Comparison of ENCODE assay signal across 10 cellular contexts in the genomic region with DNA sequence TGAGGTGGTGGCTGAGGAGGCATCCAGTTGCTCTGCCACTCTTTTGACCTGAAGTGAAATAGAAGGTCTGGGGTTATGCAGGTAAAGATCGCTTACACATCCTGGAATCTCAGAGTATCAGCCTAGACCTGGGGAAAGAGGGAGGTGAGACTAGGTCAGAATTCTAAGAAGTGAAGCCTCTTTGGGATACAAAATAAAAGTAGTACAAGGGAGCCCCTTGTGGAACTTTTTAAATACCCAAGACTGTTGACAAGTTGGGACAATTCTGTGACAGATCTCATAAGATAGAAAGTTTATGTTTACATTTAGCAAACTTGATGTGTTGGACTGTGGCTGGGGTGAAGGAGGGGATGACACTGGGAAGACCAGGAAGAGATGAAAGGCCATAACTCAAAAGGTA.
DNase-seq lines count a peak whose midpoint lies in the region; ATAC-seq, FAIRE-seq and TF ChIP-seq lines count a peak whose summit lies in the region.
"Had no signal": no experiment of that assay in that cellular context is flagged by ENCODE, and none has a peak within 500 bp of the region (broad histone marks: within the 10 kb centered on the region; RNA-seq: fewer than 3 reads in every experiment).

No MANE protein-coding gene starts in this region.

- H3K9me3 ChIP-seq in WERI-Rb-1 (ENCODE audit: severe bottlenecking) (peaks cover 7% of the 10 kb centered on the region), BE2C (no peaks in the 10 kb centered on the region)

- H3K4me3 ChIP-seq in WERI-Rb-1 (ENCODE audit: low read depth, low read length) (no peak overlapping the region), BE2C (ENCODE audit: low read depth, low read length) (no peak overlapping the region)

- H3K27ac ChIP-seq in WERI-Rb-1: no peak overlapping the region

- TF ChIP-seq POLR2A in H54 (IDR thresholded peaks at IDR 0.05; ENCODE audit: low read depth, low read length): no peak

- intact Hi-C loops in activated T-helper 1 cell treated with anti-CD3 and anti-CD28 coated beads, Interleukin-12 subunit alpha, Interleukin-12 subunit beta, Interleukin-2, Interleukin-4 antibody, amounts not matched to agents 30 ng/mL and 10 ng/mL and 1 ng/mL, durations not matched to agents 14 hours and 24 hours and 36 hours (cut with micrococcal nuclease): loop anchor here (1.0 to 2.0 kb wide), 4 partner anchors 95 to 556 kb away; no protein-coding TSS in a partner anchor

- TF ChIP-seq CTCF in WERI-Rb-1 (IDR thresholded peaks at IDR 0.05; ENCODE audit: low read depth, low read length): peak; percentile 12; the same call in 1 of the 2 replicates
- TF ChIP-seq CTCF in BE2C (IDR thresholded peaks at IDR 0.05; ENCODE audit: low read depth, low read length): no peak

- ATAC-seq in HG02885 (IDR thresholded peaks at IDR 0.05; ENCODE audit: poor library complexity, unreplicated experiment) (peak; percentile 59), left lobe of liver (peak; percentile 53), HG02798 (IDR thresholded peaks at IDR 0.05; ENCODE audit: poor library complexity, unreplicated experiment) (no peak)

- H3K27ac Mint-ChIP-seq in activated T-helper 1 cell treated with anti-CD3 and anti-CD28 coated beads, Interleukin-12 subunit alpha, Interleukin-12 subunit beta, Interleukin-2, Interleukin-4 antibody, amounts not matched to agents 30 ng/mL and 10 ng/mL and 1 ng/mL, durations not matched to agents 14 hours and 24 hours and 36 hours: no peak overlapping the region

- H3K27me3 Mint-ChIP-seq in activated T-helper 1 cell treated with anti-CD3 and anti-CD28 coated beads, Interleukin-12 subunit alpha, Interleukin-12 subunit beta, Interleukin-2, Interleukin-4 antibody, amounts not matched to agents 30 ng/mL and 10 ng/mL and 1 ng/mL, durations not matched to agents 14 hours and 24 hours and 36 hours (ENCODE audit: insufficient read depth): peaks cover 24% of the 10 kb centered on the region

- no peak overlapping the region for H3K4me3 Mint-ChIP-seq in activated T-helper 1 cell treated with anti-CD3 and anti-CD28 coated beads, Interleukin-12 subunit alpha, Interleukin-12 subunit beta, Interleukin-2, Interleukin-4 antibody, amounts not matched to agents 30 ng/mL and 10 ng/mL and 1 ng/mL, durations not matched to agents 14 hours and 24 hours and 36 hours

- H3K36me3 ChIP-seq in WERI-Rb-1 (no peaks in the 10 kb centered on the region), BE2C (no peaks in the 10 kb centered on the region)

- H3K36me3 Mint-ChIP-seq in activated T-helper 1 cell treated with anti-CD3 and anti-CD28 coated beads, Interleukin-12 subunit alpha, Interleukin-12 subunit beta, Interleukin-2, Interleukin-4 antibody, amounts not matched to agents 30 ng/mL and 10 ng/mL and 1 ng/mL, durations not matched to agents 14 hours and 24 hours and 36 hours (ENCODE audit: low read depth): peaks cover 3% of the 10 kb centered on the region

- H3K9me3 Mint-ChIP-seq in activated T-helper 1 cell treated with anti-CD3 and anti-CD28 coated beads, Interleukin-12 subunit alpha, Interleukin-12 subunit beta, Interleukin-2, Interleukin-4 antibody, amounts not matched to agents 30 ng/mL and 10 ng/mL and 1 ng/mL, durations not matched to agents 14 hours and 24 hours and 36 hours: peaks cover 15% of the 10 kb centered on the region

- H3K27me3 ChIP-seq in WERI-Rb-1 (ENCODE audit: insufficient read depth, low read depth, severe bottlenecking) (no peaks in the 10 kb centered on the region), BE2C (0 out of 2 replicates have a peak, but pooled peaks cover 2% of the 10 kb centered on the region)

- DNase-seq in DMS53 treated with DMSO at 0.1 percent for 48 hours (lab: John Stamatoyannopoulos, UW; ENCODE audit: unreplicated experiment): peak; percentile 15
- DNase-seq in WERI-Rb-1: no peak
- no peak for DNase-seq in left lobe of liver (ENCODE audit: low spot score)
- no peak for DNase-seq in BE2C
- no peak for DNase-seq in activated T-helper 1 cell treated with anti-CD3 and anti-CD28 coated beads, Interleukin-12 subunit alpha, Interleukin-12 subunit beta, Interleukin-2, Interleukin-4 antibody, amounts not matched to agents 30 ng/mL and 10 ng/mL and 1 ng/mL, durations not matched to agents 14 hours and 24 hours and 36 hours (ENCODE audit: low spot score)
- DNase-seq in H54 (ENCODE audit: insufficient read length, low spot score): no peak
- DNase-seq: occipital lobe had no signal

- FAIRE-seq in H54 (lab: Jason Lieb, UNC): no peak
- FAIRE-seq: colon had no signal

- no peaks in the 10 kb centered on the region for H3K4me1 ChIP-seq in BE2C

- peaks cover 15% of the 10 kb centered on the region for H3K4me1 Mint-ChIP-seq in activated T-helper 1 cell treated with anti-CD3 and anti-CD28 coated beads, Interleukin-12 subunit alpha, Interleukin-12 subunit beta, Interleukin-2, Interleukin-4 antibody, amounts not matched to agents 30 ng/mL and 10 ng/mL and 1 ng/mL, durations not matched to agents 14 hours and 24 hours and 36 hours (ENCODE audit: low read depth)
